ENCODE assay signal across 8 cellular contexts in the genomic region with DNA sequence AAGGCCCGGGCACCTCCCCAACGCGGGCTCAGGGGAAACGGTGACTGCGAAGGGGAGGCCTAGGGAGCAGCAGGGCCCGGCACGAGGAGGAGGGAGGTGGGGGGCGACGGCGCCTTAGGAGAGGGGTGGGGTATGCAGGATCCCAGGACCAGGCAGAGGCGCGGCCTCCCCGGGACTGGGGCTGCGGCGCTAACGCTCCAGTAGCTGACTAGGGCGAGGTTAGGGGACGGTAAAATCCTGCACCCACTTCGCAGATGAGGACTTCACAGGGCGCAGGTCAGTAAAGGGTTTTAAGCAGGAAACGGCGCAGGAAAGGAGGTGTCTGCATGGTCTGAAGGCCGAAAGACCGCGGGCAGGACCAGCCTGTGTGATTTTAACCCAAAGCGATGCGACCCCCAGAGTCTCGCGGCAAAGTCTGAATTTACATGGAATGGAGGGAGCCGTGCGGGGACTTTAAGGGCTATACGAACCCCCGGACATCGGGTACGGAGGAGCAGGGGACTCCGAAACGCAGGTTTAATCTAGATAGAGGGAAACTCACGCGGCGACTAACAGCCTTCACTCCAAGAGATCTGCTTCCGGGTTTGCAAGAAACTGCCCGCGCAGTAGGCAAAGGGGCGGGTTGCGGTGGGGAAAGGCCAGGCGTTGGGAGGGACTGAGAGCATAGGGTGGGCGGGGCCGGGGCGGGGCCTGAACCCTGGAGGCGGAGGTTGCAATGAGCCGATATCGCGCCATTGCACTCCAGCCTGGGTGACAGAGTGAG. TPM values are rescaled to one million over a fixed set of nuclear protein-coding genes. Genes with fewer than 3 reads are reported as not detected.
A peak's percentile ranks its signal among the peaks of the same experiment; 100 is the strongest.
DNase-seq lines count a peak whose midpoint lies in the region; ATAC-seq and TF ChIP-seq lines count a peak whose summit lies in the region.

ZNF665 (minus strand) TSS at position 588 of the 763 bp plus-strand sequence. CDS start 10,460 bp downstream, outside the sequence.

- H3K9me3 ChIP-seq in left lung, result peaks cover 0 to 7% of the 10 kb centered on the region in 2 donors

- H3K36me3 ChIP-seq in left lung, result peaks cover 0 to 9% of the 10 kb centered on the region in 2 donors

- peak within 1 kb of the TSS; percentile 39 to 81 for H3K27ac ChIP-seq in left lung

- no peak for TF ChIP-seq CTCF in left lung (IDR thresholded peaks at IDR 0.05)

- ATAC-seq in GM18868 (IDR thresholded peaks at IDR 0.05; ENCODE audit: unreplicated experiment) (peak; percentile 76), left lung (peak; percentile 86), GM18519 (IDR thresholded peaks at IDR 0.05; ENCODE audit: low FRiP score, unreplicated experiment) (no peak), GM18858 (IDR thresholded peaks at IDR 0.05; ENCODE audit: unreplicated experiment) (no peak)

- DNase-seq in NCI-H2107 treated with DMSO at 0.1 percent for 48 hours (lab: John Stamatoyannopoulos, UW; ENCODE audit: unreplicated experiment) (peak; percentile 15), dermis microvascular lymphatic vessel endothelial cell (ENCODE audit: low read depth in 2 of 2) (peak; percentile 50 to 88), left lung (peak; percentile 93 to 94)
- DNase-seq in activated CD4-positive, alpha-beta T cell treated with anti-CD3 and anti-CD28 coated beads, Interleukin-2, amount 50 U/mL, for 4 hours, result peak; percentile 66 to 67
- DNase-seq in stimulated activated CD4-positive, alpha-beta T cell treated with anti-CD3 and anti-CD28 coated beads, Interleukin-1b, Interleukin-23, amount 100 ng/mL, for 24 hours (ENCODE audit: low read depth in 4 of 4, low spot score in 1 of 4), result peak; percentile 40 to 68 (median 52)

- no peaks in the 10 kb centered on the region for H3K27me3 ChIP-seq in left lung

- H3K4me1 ChIP-seq in left lung, result peaks cover 0 to 25% of the 10 kb centered on the region in 2 donors

- H3K4me3 ChIP-seq in left lung, result peak within 1 kb of the TSS; percentile 59 to 74

- intact Hi-C loops in left lung (cut with DNase I), result no loop called here

RNA-seq across cellular contexts. Expression of gene ZNF665, which starts in this region (rescaled TPM):
- 1.6 and 1.9 TPM in 2 replicates for total RNA-seq in dermis microvascular lymphatic vessel endothelial cell
- total RNA-seq in left lung, result 1 to 10 TPM; 3.6 to 3.7 TPM

Comparison
In these comparisons a context has a peak if more than half of its experiments do, and no peak if none do; other contexts are left out.
1. ATAC-seq: peak in GM18868 (single experiment) and left lung (single experiment); none in GM18519 (single experiment) and GM18858 (single experiment).
2. DNase-seq: peak in every context shown above with its lines; median percentile 94 in left lung; 69 in dermis microvascular lymphatic vessel endothelial cell; 66 in activated CD4-positive, alpha-beta T cell treated with anti-CD3 and anti-CD28 coated beads, Interleukin-2, amount 50 U/mL, for 4 hours; 52 in stimulated activated CD4-positive, alpha-beta T cell treated with anti-CD3 and anti-CD28 coated beads, Interleukin-1b, Interleukin-23, amount 100 ng/mL, for 24 hours; 15 in NCI-H2107 treated with DMSO at 0.1 percent for 48 hours.